Comparison of ENCODE assay signal across 9 cellular contexts in the genomic region with DNA sequence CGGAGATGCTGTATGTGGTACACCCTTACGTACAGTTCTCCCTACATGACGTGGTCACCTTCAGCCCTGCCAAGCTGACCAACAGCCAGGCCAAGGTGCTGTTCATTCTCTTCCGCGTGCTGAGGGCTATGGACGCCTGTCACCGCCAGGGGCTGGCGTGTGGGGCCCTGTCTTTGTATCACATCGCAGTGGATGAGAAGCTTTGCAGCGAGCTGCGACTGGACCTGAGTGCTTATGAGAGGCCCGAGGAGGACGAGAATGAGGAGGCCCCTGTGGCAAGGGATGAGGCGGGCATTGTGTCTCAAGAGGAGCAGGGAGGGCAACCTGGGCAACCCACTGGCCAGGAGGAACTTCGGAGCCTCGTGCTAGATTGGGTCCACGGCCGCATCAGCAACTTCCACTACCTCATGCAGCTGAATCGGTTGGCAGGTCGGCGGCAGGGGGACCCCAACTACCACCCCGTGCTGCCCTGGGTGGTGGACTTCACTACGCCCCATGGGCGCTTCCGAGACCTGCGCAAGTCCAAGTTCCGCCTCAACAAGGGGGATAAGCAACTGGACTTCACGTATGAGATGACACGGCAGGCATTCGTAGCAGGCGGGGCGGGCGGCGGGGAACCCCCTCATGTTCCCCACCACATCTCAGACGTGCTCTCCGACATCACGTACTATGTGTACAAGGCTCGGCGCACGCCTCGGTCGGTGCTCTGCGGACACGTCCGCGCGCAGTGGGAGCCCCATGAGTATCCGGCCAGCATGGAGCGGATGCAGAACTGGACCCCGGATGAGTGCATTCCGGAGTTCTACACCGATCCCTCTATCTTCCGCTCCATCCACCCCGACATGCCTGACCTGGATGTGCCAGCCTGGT. TPM values are rescaled to one million over a fixed set of nuclear protein-coding genes. Genes with fewer than 3 reads are reported as not detected.
A peak's percentile ranks its signal among the peaks of the same experiment; 100 is the strongest.
DNase-seq lines count a peak whose midpoint lies in the region; ATAC-seq, FAIRE-seq and TF ChIP-seq lines count a peak whose summit lies in the region.
"Had no signal": no experiment of that assay in that cellular context is flagged by ENCODE, and none has a peak within 500 bp of the region (broad histone marks: within the 10 kb centered on the region; RNA-seq: fewer than 3 reads in every experiment).

No MANE protein-coding gene starts in this region.

- H3K4me1 ChIP-seq in left ventricle myocardium inferior = peaks cover 81% of the 10 kb centered on the region
- peaks cover 25 to 67% of the 10 kb centered on the region in 2 experiments for H3K4me1 ChIP-seq in K562 (replicated peaks in 1 of 2; ENCODE audit: control insufficient read depth in 2 of 2, insufficient read depth in 2 of 2, low read length in 2 of 2)
- H3K4me1 ChIP-seq in mucosa of stomach (ENCODE audit: control insufficient read depth, insufficient read depth, low read length) = peaks cover 13% of the 10 kb centered on the region
- peaks cover 61% of the 10 kb centered on the region for H3K4me1 ChIP-seq in upper lobe of right lung

- in situ Hi-C loops in K562 (cut with MboI) = no loop called here

- H3K9ac ChIP-seq in K562 (ENCODE audit: insufficient read depth in 1 of 2, low read depth in 2 of 2, low read length in 2 of 2) (peak overlapping the region in 1 of 2 experiments; percentile 92; a peak in 2 of 4 replicates), mucosa of stomach (ENCODE audit: low read length) (peak overlapping the region; percentile 61)

- CTCF ChIA-PET in K562 (lab: Yijun Ruan, JAX; ENCODE audit: low intra/inter-chr PET ratio) = no interaction called here

- H3K4me3 ChIP-seq in left ventricle myocardium inferior (peak overlapping the region; percentile 78), K562 (peak overlapping the region; percentile 67; the same call in 1 of the 2 replicates), mucosa of stomach (ENCODE audit: low read length) (no peak overlapping the region), upper lobe of right lung (peak overlapping the region; percentile 82)

- H3K4me2 ChIP-seq in K562 (ENCODE audit: insufficient read depth, low read length) = peak overlapping the region; percentile 80

- no peaks in the 10 kb centered on the region for H3K9me1 ChIP-seq in K562 (ENCODE audit: control insufficient read depth, insufficient read depth, low read length)

- TF ChIP-seq EP300 in K562 (IDR thresholded peaks at IDR 0.05; ENCODE audit: low read length) = no peak

- ATAC-seq in Right ventricle myocardium superior (ENCODE audit: poor library complexity) (no peak), K562 (no peak), upper lobe of right lung (no peak), HG03565 (IDR thresholded peaks at IDR 0.05; ENCODE audit: unreplicated experiment) (no peak), GM18873 (IDR thresholded peaks at IDR 0.05; ENCODE audit: low FRiP score, unreplicated experiment) (no peak)

- H3K36me3 ChIP-seq in left ventricle myocardium inferior = peaks cover 34% of the 10 kb centered on the region
- peaks cover 7% of the 10 kb centered on the region; the same call in 1 of the 3 replicates for H3K36me3 ChIP-seq in K562 (ENCODE audit: control insufficient read depth, insufficient read depth, low read length)
- H3K36me3 ChIP-seq in mucosa of stomach (ENCODE audit: control insufficient read depth, insufficient read depth, low read length) = no peaks in the 10 kb centered on the region
- H3K36me3 ChIP-seq in upper lobe of right lung = peaks cover 32% of the 10 kb centered on the region
- H3K36me3 ChIP-seq: cardiac muscle cell had no signal

- DNase-seq in left ventricle myocardium inferior (no peak), Right ventricle myocardium superior (no peak), K562 (ENCODE audit: extremely low read depth in 1 of 4, low spot score in 3 of 4) (no peak), upper lobe of right lung (no peak), mesenteric fat pad (ENCODE audit: low spot score) (no peak)

- TF ChIP-seq CTCF in left ventricle myocardium inferior (IDR thresholded peaks at IDR 0.05; ENCODE audit: borderline replicate concordance) (no peak), K562 (IDR thresholded peaks at IDR 0.05 in 2 of 3, conservative IDR thresholded peaks at IDR 0.05 in 1 of 3; ENCODE audit: insufficient read depth in 2 of 3, low read depth in 1 of 3, low read length in 3 of 3) (no peak), upper lobe of right lung (IDR thresholded peaks at IDR 0.05) (no peak)

- intact Hi-C loops in left ventricle myocardium inferior (cut with micrococcal nuclease) (no loop called here), Right ventricle myocardium superior (cut with DNase I) (loop anchor here (5.0 to 10.0 kb wide), 2 partner anchors 56 to 139 kb away; no protein-coding TSS in a partner anchor), K562 (cut with micrococcal nuclease) (no loop called here), upper lobe of right lung (cut with DNase I) (no loop called here)

- FAIRE-seq in K562 (lab: Jason Lieb, UNC) = no peak

- H3K27me3 ChIP-seq in left ventricle myocardium inferior (ENCODE audit: low read depth) (no peaks in the 10 kb centered on the region), K562 (ENCODE audit: control insufficient read depth in 2 of 2, insufficient read depth in 2 of 2, low read length in 2 of 2) (no peaks in the 10 kb centered on the region), mucosa of stomach (ENCODE audit: control insufficient read depth, insufficient read depth, low read length) (no peaks in the 10 kb centered on the region), upper lobe of right lung (no peaks in the 10 kb centered on the region)
- H3K27me3 ChIP-seq: cardiac muscle cell had no signal

- H3K27ac ChIP-seq in left ventricle myocardium inferior (replicated peaks) = no peak overlapping the region
- H3K27ac ChIP-seq in K562 (ENCODE audit: extremely low read depth, low read depth, low read length) = no peak overlapping the region
- H3K27ac ChIP-seq in upper lobe of right lung = no peak overlapping the region
- H3K27ac ChIP-seq: cardiac muscle cell had no signal

- no peaks in the 10 kb centered on the region for H4K20me1 ChIP-seq in K562 (replicated peaks; ENCODE audit: control insufficient read depth, insufficient read depth, low read length)

- 93% methylated on average over 30 of the region's 54 CpGs for WGBS in K562 (ENCODE audit: insufficient coverage, low coverage, missing lambda C conversion rate)

- no peak overlapping the region for H2AFZ ChIP-seq in K562 (ENCODE audit: low read depth, low read length)

- POLR2A ChIA-PET in K562 (lab: Yijun Ruan, JAX) = interaction anchor here (0.8 to 4.4 kb wide), 3 partner anchors 9 to 52 kb away, joined by 3 to 25 read pairs (median 4); no protein-coding TSS in a partner anchor

- TF ChIP-seq POLR2A in K562 (conservative IDR thresholded peaks at IDR 0.05) = no peak

- TF ChIP-seq RAD21 in K562 (CRISPR knock-in tag; conservative IDR thresholded peaks at IDR 0.05 in 1 of 2, IDR thresholded peaks at IDR 0.05 in 1 of 2) = no peak

- H3K9me3 ChIP-seq in left ventricle myocardium inferior (replicated peaks) = no peaks in the 10 kb centered on the region
- H3K9me3 ChIP-seq in K562 (replicated peaks; ENCODE audit: control insufficient read depth, insufficient read depth, low read depth, low read length) = no peaks in the 10 kb centered on the region
- no peaks in the 10 kb centered on the region for H3K9me3 ChIP-seq in mucosa of stomach (ENCODE audit: control insufficient read depth, low read length)
- no peaks in the 10 kb centered on the region for H3K9me3 ChIP-seq in upper lobe of right lung

- H3K79me2 ChIP-seq in K562 (ENCODE audit: control insufficient read depth, insufficient read depth, low read length) = peaks cover 11% of the 10 kb centered on the region; the same call in 2 of the 3 replicates

- BruUV-seq in K562 (replicated peaks; lab: Mats Ljungman, UMichigan) = TSS peak; percentile 32

RNA-seq across cellular contexts. Expression of gene WDR81, which starts 1.4 kb away (rescaled TPM):
- 9.3 TPM for total RNA-seq in left ventricle myocardium inferior
- 8.5 TPM for total RNA-seq in Right ventricle myocardium superior
- total RNA-seq in K562 (2011; cell fraction: chromatin; rRNA removed; ENCODE audit: low replicate concordance) = 13.5 and 42.5 TPM in 2 replicates
- 29.2 and 35.2 TPM in 2 replicates for total RNA-seq in K562 (2011; cell fraction: nucleolus; rRNA removed)
- 14.9 and 15.0 TPM in 2 replicates for total RNA-seq in K562 (2011; cell fraction: nucleoplasm; rRNA removed)
- total RNA-seq in K562 (2014; rRNA removed) = 11.1 and 12.5 TPM in 2 replicates
- total RNA-seq in K562 (2014; rRNA removed; fragmentation: Illumina TruSeq; extraction: Trizol) = 0.89 and 1.7 TPM in 2 replicates
- total RNA-seq in K562 (2015; rRNA removed; fragmentation: Illumina TruSeq; extraction: Trizol) = 4.3 and 5.3 TPM in 2 replicates
- total RNA-seq in K562 (2021) = 13.0 and 17.1 TPM in 2 replicates
- 2.7 and 5.1 TPM in 2 replicates for polyA plus RNA-seq in K562 (2011; rRNA removed)
- polyA plus RNA-seq in K562 (2011; cell fraction: cytosol; rRNA removed) = 5.3 and 9.9 TPM in 2 replicates
- 26.4 and 53.6 TPM in 2 replicates for polyA plus RNA-seq in K562 (2011; cell fraction: nucleus; rRNA removed)
- polyA plus RNA-seq in K562 (2012) = 8.7 and 12.9 TPM in 2 replicates
- polyA plus RNA-seq in K562 (2014; fragmentation: Illumina TruSeq; extraction: Trizol) = 3.3 and 9.0 TPM in 2 replicates
- under 1 TPM; 0.01 to 0.04 TPM for polyA plus RNA-seq in K562 (2014; fragmentation: Nextera tagmentation; extraction: Ambion mirVana)
- 12.2 and 12.9 TPM in 2 replicates for polyA plus RNA-seq in K562 (2014; rRNA removed)
- polyA minus RNA-seq in K562 (2011; rRNA and poly(A)+ RNA removed) = 1.3 and 3.6 TPM in 2 replicates
- polyA minus RNA-seq in K562 (2011; cell fraction: cytosol; rRNA and poly(A)+ RNA removed) = 10.1 and 18.5 TPM in 2 replicates
- 9.9 and 15.3 TPM in 2 replicates for polyA minus RNA-seq in K562 (2011; cell fraction: nucleus; rRNA and poly(A)+ RNA removed)
- 43.9 TPM for total RNA-seq in upper lobe of right lung
- 47.4 TPM for total RNA-seq in mesenteric fat pad

RNA-seq across cellular contexts. Expression of gene TLCD2, which starts 15.7 kb away (rescaled TPM):
- total RNA-seq in left ventricle myocardium inferior (1.8 TPM), Right ventricle myocardium superior (2.0 TPM), K562 (2014; rRNA removed) (0.45 and 0.54 TPM in 2 replicates), K562 (2014; rRNA removed; fragmentation: Illumina TruSeq; extraction: Trizol) (0.64 and 0.65 TPM in 2 replicates), K562 (2015; rRNA removed; fragmentation: Illumina TruSeq; extraction: Trizol) (0.76 and 0.98 TPM in 2 replicates), K562 (2021) (0.78 and 0.89 TPM in 2 replicates), upper lobe of right lung (12.7 TPM), mesenteric fat pad (30.1 TPM)
- 1.2 and 1.5 TPM in 2 replicates for total RNA-seq in K562 (2011; cell fraction: chromatin; rRNA removed; ENCODE audit: low replicate concordance)
- 1.1 and 1.2 TPM in 2 replicates for total RNA-seq in K562 (2011; cell fraction: nucleolus; rRNA removed)
- total RNA-seq in K562 (2011; cell fraction: nucleoplasm; rRNA removed) = 1.2 and 1.5 TPM in 2 replicates
- polyA plus RNA-seq in K562 (2011; rRNA removed) (0.46 and 0.50 TPM in 2 replicates), K562 (2014; fragmentation: Illumina TruSeq; extraction: Trizol) (0.58 and 0.64 TPM in 2 replicates), K562 (2014; fragmentation: Nextera tagmentation; extraction: Ambion mirVana) (under 1 TPM; 0.10 to 0.13 TPM), K562 (2014; rRNA removed) (0.73 and 1.0 TPM in 2 replicates)
- polyA plus RNA-seq in K562 (2011; cell fraction: cytosol; rRNA removed) = 0.49 and 0.53 TPM in 2 replicates
- polyA plus RNA-seq in K562 (2011; cell fraction: nucleus; rRNA removed) = 0.39 and 0.54 TPM in 2 replicates
- polyA plus RNA-seq in K562 (2012) = 0.89 and 4.5 TPM in 2 replicates
- 0.72 and 0.81 TPM in 2 replicates for polyA minus RNA-seq in K562 (2011; rRNA and poly(A)+ RNA removed)
- 0.48 and 0.73 TPM in 2 replicates for polyA minus RNA-seq in K562 (2011; cell fraction: cytosol; rRNA and poly(A)+ RNA removed)
- polyA minus RNA-seq in K562 (2011; cell fraction: nucleus; rRNA and poly(A)+ RNA removed) = 0.40 and 0.56 TPM in 2 replicates

RNA-seq across cellular contexts. Expression of gene SERPINF2, which starts 16.8 kb away (rescaled TPM):
- total RNA-seq in left ventricle myocardium inferior (0.33 TPM), Right ventricle myocardium superior (0.32 TPM), K562 (2014; rRNA removed) (not detected in 2 replicates), K562 (2014; rRNA removed; fragmentation: Illumina TruSeq; extraction: Trizol) (not detected in 2 replicates), K562 (2015; rRNA removed; fragmentation: Illumina TruSeq; extraction: Trizol) (not detected in 2 replicates), K562 (2021) (0.22 TPM in 2 replicates), upper lobe of right lung (21.6 TPM), mesenteric fat pad (29.3 TPM)
- 0.25 TPM in 1 of 2 replicates, not detected in the other for total RNA-seq in K562 (2011; cell fraction: chromatin; rRNA removed; ENCODE audit: low replicate concordance)
- not detected in 2 replicates for total RNA-seq in K562 (2011; cell fraction: nucleolus; rRNA removed)
- not detected in 2 replicates for total RNA-seq in K562 (2011; cell fraction: nucleoplasm; rRNA removed)
- polyA plus RNA-seq in K562 (2011; rRNA removed) (0.04 TPM in 1 of 2 replicates, not detected in the other), K562 (2014; fragmentation: Illumina TruSeq; extraction: Trizol) (not detected in 2 replicates), K562 (2014; fragmentation: Nextera tagmentation; extraction: Ambion mirVana) (not detected), K562 (2014; rRNA removed) (not detected in 2 replicates)
- 0.03 TPM in 1 of 2 replicates, not detected in the other for polyA plus RNA-seq in K562 (2011; cell fraction: cytosol; rRNA removed)
- 0.07 TPM in 1 of 2 replicates, not detected in the other for polyA plus RNA-seq in K562 (2011; cell fraction: nucleus; rRNA removed)
- 0.03 and 0.06 TPM in 2 replicates for polyA plus RNA-seq in K562 (2012)
- not detected in 2 replicates for polyA minus RNA-seq in K562 (2011; rRNA and poly(A)+ RNA removed)
- 0.91 TPM in 1 of 2 replicates, not detected in the other for polyA minus RNA-seq in K562 (2011; cell fraction: cytosol; rRNA and poly(A)+ RNA removed)
- not detected in 2 replicates for polyA minus RNA-seq in K562 (2011; cell fraction: nucleus; rRNA and poly(A)+ RNA removed)
- polyA plus RNA-seq: cardiac muscle cell had no signal

RNA-seq across cellular contexts. Expression of gene SERPINF1, which starts 36.0 kb away (rescaled TPM):
- total RNA-seq in left ventricle myocardium inferior = 122 TPM
- total RNA-seq in Right ventricle myocardium superior = 131 TPM
- 49.3 and 78.6 TPM in 2 replicates for total RNA-seq in K562 (2011; cell fraction: chromatin; rRNA removed; ENCODE audit: low replicate concordance)
- 114 and 121 TPM in 2 replicates for total RNA-seq in K562 (2011; cell fraction: nucleolus; rRNA removed)
- total RNA-seq in K562 (2011; cell fraction: nucleoplasm; rRNA removed) = 64.9 and 87.2 TPM in 2 replicates
- 37.7 and 54.7 TPM in 2 replicates for total RNA-seq in K562 (2014; rRNA removed)
- total RNA-seq in K562 (2014; rRNA removed; fragmentation: Illumina TruSeq; extraction: Trizol) = 21.5 and 27.5 TPM in 2 replicates
- 37.0 and 40.4 TPM in 2 replicates for total RNA-seq in K562 (2015; rRNA removed; fragmentation: Illumina TruSeq; extraction: Trizol)
- total RNA-seq in K562 (2021) = 34.5 and 44.2 TPM in 2 replicates
- polyA plus RNA-seq in K562 (2011; rRNA removed) = 66.9 and 85.2 TPM in 2 replicates
- 137 and 141 TPM in 2 replicates for polyA plus RNA-seq in K562 (2011; cell fraction: cytosol; rRNA removed)
- polyA plus RNA-seq in K562 (2011; cell fraction: nucleus; rRNA removed) = 57.8 and 67.5 TPM in 2 replicates
- polyA plus RNA-seq in K562 (2012) = 34.1 and 98.1 TPM in 2 replicates
- polyA plus RNA-seq in K562 (2014; fragmentation: Illumina TruSeq; extraction: Trizol) = 44.8 and 53.4 TPM in 2 replicates
- polyA plus RNA-seq in K562 (2014; fragmentation: Nextera tagmentation; extraction: Ambion mirVana) = 1 to 10 TPM; 2.6 to 6.3 TPM
- polyA plus RNA-seq in K562 (2014; rRNA removed) = 42.4 and 78.9 TPM in 2 replicates
- polyA minus RNA-seq in K562 (2011; rRNA and poly(A)+ RNA removed) = 35.2 and 36.2 TPM in 2 replicates
- 21.5 and 27.6 TPM in 2 replicates for polyA minus RNA-seq in K562 (2011; cell fraction: cytosol; rRNA and poly(A)+ RNA removed)
- polyA minus RNA-seq in K562 (2011; cell fraction: nucleus; rRNA and poly(A)+ RNA removed) = 9.0 and 17.2 TPM in 2 replicates
- total RNA-seq in upper lobe of right lung = 119 TPM
- total RNA-seq in mesenteric fat pad = 1,175 TPM

RNA-seq across cellular contexts. Expression of gene PRPF8, which starts 41.2 kb away (rescaled TPM):
- total RNA-seq in left ventricle myocardium inferior (136 TPM), Right ventricle myocardium superior (125 TPM), K562 (2014; rRNA removed) (85.9 and 111 TPM in 2 replicates), K562 (2014; rRNA removed; fragmentation: Illumina TruSeq; extraction: Trizol) (64.3 and 72.1 TPM in 2 replicates), K562 (2015; rRNA removed; fragmentation: Illumina TruSeq; extraction: Trizol) (64.6 and 74.2 TPM in 2 replicates), K562 (2021) (278 and 294 TPM in 2 replicates), upper lobe of right lung (263 TPM), mesenteric fat pad (225 TPM)
- total RNA-seq in K562 (2011; cell fraction: chromatin; rRNA removed; ENCODE audit: low replicate concordance) = 654 and 969 TPM in 2 replicates
- total RNA-seq in K562 (2011; cell fraction: nucleolus; rRNA removed) = 322 and 340 TPM in 2 replicates
- 351 and 363 TPM in 2 replicates for total RNA-seq in K562 (2011; cell fraction: nucleoplasm; rRNA removed)
- polyA plus RNA-seq in K562 (2011; rRNA removed) (64.3 and 160 TPM in 2 replicates), K562 (2014; fragmentation: Illumina TruSeq; extraction: Trizol) (208 and 224 TPM in 2 replicates), K562 (2014; fragmentation: Nextera tagmentation; extraction: Ambion mirVana) (100 to 1,000 TPM; 128 to 174 TPM), K562 (2014; rRNA removed) (77.2 and 85.9 TPM in 2 replicates)
- polyA plus RNA-seq in K562 (2011; cell fraction: cytosol; rRNA removed) = 111 and 123 TPM in 2 replicates
- 279 and 287 TPM in 2 replicates for polyA plus RNA-seq in K562 (2011; cell fraction: nucleus; rRNA removed)
- 137 and 179 TPM in 2 replicates for polyA plus RNA-seq in K562 (2012)
- 219 and 329 TPM in 2 replicates for polyA minus RNA-seq in K562 (2011; rRNA and poly(A)+ RNA removed)
- 406 and 503 TPM in 2 replicates for polyA minus RNA-seq in K562 (2011; cell fraction: cytosol; rRNA and poly(A)+ RNA removed)
- polyA minus RNA-seq in K562 (2011; cell fraction: nucleus; rRNA and poly(A)+ RNA removed) = 87.5 and 163 TPM in 2 replicates

Comparison
In these comparisons a context has a peak if more than half of its experiments do, and no peak if none do; other contexts are left out.
1. RNA of gene SERPINF2, which starts 16.8 kb away (total RNA-seq): 29.3 TPM in mesenteric fat pad (single experiment) and 21.6 TPM in upper lobe of right lung (single experiment); 0.33 TPM in left ventricle myocardium inferior (single experiment), 0.32 TPM in Right ventricle myocardium superior (single experiment) and 0.22 to 0.25 TPM in K562; every median in the first group is over 10 times any median in the second.